In the genomic region with DNA sequence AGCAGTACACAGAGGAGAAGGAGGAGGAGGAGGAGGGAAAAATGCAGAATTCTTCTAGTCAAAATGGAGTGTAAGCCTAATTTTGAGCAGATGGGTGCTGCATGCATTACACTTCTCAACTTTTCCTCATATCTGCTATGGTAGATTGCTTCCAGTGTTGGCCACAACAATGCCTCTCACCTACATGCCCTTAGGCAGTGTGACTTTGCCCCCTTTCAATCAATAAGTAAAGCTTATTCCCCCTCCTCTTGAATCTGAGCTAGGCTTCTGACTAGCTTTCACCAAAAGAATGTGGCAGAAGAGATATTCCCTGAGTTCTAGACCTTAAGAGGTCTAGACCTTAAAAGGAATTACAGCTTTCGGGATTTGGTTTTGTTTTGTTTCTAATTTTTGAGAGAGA, we compare ENCODE assay signal across 25 cellular contexts.
"Had no signal": no experiment of that assay in that cellular context is flagged by ENCODE, and none has a peak within 500 bp of the region (broad histone marks: within the 10 kb centered on the region; RNA-seq: fewer than 3 reads in every experiment).

No MANE protein-coding gene starts in this region.

- H3K9me2 ChIP-seq: SK-N-SH had no signal

- H3K27ac Mint-ChIP-seq: activated naive CD4-positive, alpha-beta T cell treated with anti-CD3 and anti-CD28 coated beads, Interleukin-2, amount 50 U/mL, for 72 hours; activated naive CD8-positive, alpha-beta T cell treated with anti-CD3 and anti-CD28 coated beads, Interleukin-2, amount 50 U/mL, for 24 hours had no signal

- H3K9ac ChIP-seq: SK-N-SH had no signal

- H3K4me2 ChIP-seq: SK-N-SH had no signal

- H3K9me3 ChIP-seq: ascending aorta, body of pancreas, SK-N-SH had no signal

- H3K4me3 Mint-ChIP-seq: activated naive CD8-positive, alpha-beta T cell treated with anti-CD3 and anti-CD28 coated beads, Interleukin-2, amount 50 U/mL, for 24 hours; activated T-cell treated with anti-CD3 and anti-CD28 coated beads, Interleukin-2, amount 50 U/mL, for 4 hours had no signal

- H3K27me3 ChIP-seq: ascending aorta, body of pancreas had no signal

- H3K36me3 ChIP-seq: ascending aorta, WERI-Rb-1 had no signal

- ATAC-seq: activated CD4-positive, CD25-positive, alpha-beta regulatory T cell treated with anti-CD3 and anti-CD28 coated beads, Interleukin-2, amount 50 U/mL, for 24 hours; activated naive CD4-positive, alpha-beta T cell treated with anti-CD3 and anti-CD28 coated beads, Interleukin-2, amount 50 U/mL, for 72 hours; activated naive CD8-positive, alpha-beta T cell treated with anti-CD3 and anti-CD28 coated beads, Interleukin-2, amount 50 U/mL, for 24 hours; activated T-cell treated with anti-CD3 and anti-CD28 coated beads, Interleukin-2, amount 50 U/mL, for 4 hours; body of pancreas; Right ventricle myocardium inferior had no signal

- H3K27ac ChIP-seq: ascending aorta, body of pancreas, WERI-Rb-1 had no signal

- H3K27me3 Mint-ChIP-seq: activated naive CD8-positive, alpha-beta T cell treated with anti-CD3 and anti-CD28 coated beads, Interleukin-2, amount 50 U/mL, for 24 hours had no signal

- DNase-seq: activated CD4-positive, alpha-beta T cell treated with anti-CD3 and anti-CD28 coated beads for 4 hours; activated CD4-positive, alpha-beta T cell treated with anti-CD3 and anti-CD28 coated beads, Interleukin-2, amount 50 U/mL, for 48 hours; activated CD8-positive, alpha-beta memory T cell treated with anti-CD3 and anti-CD28 coated beads for 24 hours; activated effector memory CD4-positive, alpha-beta T cell treated with anti-CD3 and anti-CD28 coated beads, Interleukin-2, amount 50 U/mL, for 16 hours; activated naive CD4-positive, alpha-beta T cell treated with Interleukin-2 at 50 U/mL for 16 hours; activated naive CD8-positive, alpha-beta T cell treated with anti-CD3 and anti-CD28 coated beads, Interleukin-2, amount 50 U/mL, for 24 hours; activated T-cell treated with anti-CD3 and anti-CD28 coated beads, Interleukin-2, amount 50 U/mL, for 4 hours; amniotic stem cell; body of pancreas; central memory CD4-positive, alpha-beta T cell; NCI-H1092; NCI-H1417; NCI-H1694 treated with DMSO at 0.1 percent for 48 hours; NCI-H2029 treated with DMSO at 0.1 percent for 48 hours; NCI-H345; NCI-H510A; NCI-H526 treated with DMSO at 0.1 percent for 48 hours; NCI-H82; SK-N-SH; T-helper 1 cell; WERI-Rb-1 had no signal

- H3K4me3 ChIP-seq: ascending aorta, body of pancreas had no signal

- H3K9me3 Mint-ChIP-seq: activated naive CD4-positive, alpha-beta T cell treated with anti-CD3 and anti-CD28 coated beads, Interleukin-2, amount 50 U/mL, for 72 hours; activated T-cell treated with anti-CD3 and anti-CD28 coated beads, Interleukin-2, amount 50 U/mL, for 4 hours had no signal
